In genomic region chr20:10367921-10368701, GRCh38 we compare ENCODE assay signal across 2 cellular contexts.
TF ChIP-seq lines count a peak whose summit lies in the region.

No MANE protein-coding gene starts in this region.

TF ChIP-seq in GM23338, 12 proteins besides CTCF, POLR2A, EP300 and RAD21 (continued from another document):
- TF ChIP-seq ETS1 (IDR thresholded peaks at IDR 0.05) (no peak), CREB1 (CRISPR knock-in tag; IDR thresholded peaks at IDR 0.05; ENCODE audit: low read depth) (no peak), ZNF114 (CRISPR knock-in tag; IDR thresholded peaks at IDR 0.05) (no peak)

TF ChIP-seq in HepG2, 621 proteins besides CTCF, POLR2A, EP300 and RAD21 (continued from another document and continues in another):
- 0 out of 2 replicates have a peak, but pooled peaks have one; percentile 8 for TF ChIP-seq ZNF687 (CRISPR knock-in tag; IDR thresholded peaks at IDR 0.05)
- TF ChIP-seq ZNF780A (CRISPR knock-in tag; IDR thresholded peaks at IDR 0.05) = no peak
- no peak for TF ChIP-seq REXO4 (CRISPR knock-in tag; IDR thresholded peaks at IDR 0.05; ENCODE audit: borderline replicate concordance)
- TF ChIP-seq ZNF878 (CRISPR knock-in tag; IDR thresholded peaks at IDR 0.05) = 0 out of 2 replicates have a peak, but pooled peaks have one; percentile 39
- TF ChIP-seq TGIF2 (CRISPR knock-in tag; IDR thresholded peaks at IDR 0.05) = no peak
- peak; percentile 44 for TF ChIP-seq POLR2G (IDR thresholded peaks at IDR 0.05; ENCODE audit: low read depth, low read length)
- TF ChIP-seq ZSCAN9 (CRISPR knock-in tag; IDR thresholded peaks at IDR 0.05; ENCODE audit: borderline replicate concordance) = peak; percentile 25; the same call in 1 of the 2 replicates
- TF ChIP-seq DMAP1 (CRISPR knock-in tag; IDR thresholded peaks at IDR 0.05) = 0 out of 2 replicates have a peak, but pooled peaks have one; percentile 69
- no peak for TF ChIP-seq GABPA (IDR thresholded peaks at IDR 0.05; ENCODE audit: low read depth, low read length)
- TF ChIP-seq GABPA (CRISPR knock-in tag; IDR thresholded peaks at IDR 0.05; ENCODE audit: low read depth) = peak; percentile 63
- TF ChIP-seq ISX (CRISPR knock-in tag; conservative IDR thresholded peaks at IDR 0.05) = no peak
- no peak for TF ChIP-seq FOXP1 (IDR thresholded peaks at IDR 0.05)
- TF ChIP-seq FOXP1 (CRISPR knock-in tag; IDR thresholded peaks at IDR 0.05) = peak; percentile 84
- no peak for TF ChIP-seq NCOA5 (CRISPR knock-in tag; IDR thresholded peaks at IDR 0.05)
- TF ChIP-seq ZNF446 (CRISPR knock-in tag; IDR thresholded peaks at IDR 0.05) = no peak
- TF ChIP-seq STAG1 (CRISPR knock-in tag; IDR thresholded peaks at IDR 0.05) = peak; percentile 9
- peak; percentile 40; the same call in 1 of the 2 replicates for TF ChIP-seq HOXA3 (CRISPR knock-in tag; IDR thresholded peaks at IDR 0.05)
- peak; percentile 87; the same call in 1 of the 2 replicates for TF ChIP-seq PITX1 (CRISPR knock-in tag; IDR thresholded peaks at IDR 0.05)
- no peak for TF ChIP-seq ZBTB14 (CRISPR knock-in tag; IDR thresholded peaks at IDR 0.05)
- TF ChIP-seq TBX2 (CRISPR knock-in tag; IDR thresholded peaks at IDR 0.05; ENCODE audit: borderline replicate concordance) = peak; percentile 88
- TF ChIP-seq TCF7 (IDR thresholded peaks at IDR 0.05; ENCODE audit: low read depth) = peak; percentile 97
- no peak for TF ChIP-seq ZNF337 (CRISPR knock-in tag; IDR thresholded peaks at IDR 0.05; ENCODE audit: borderline replicate concordance, low read depth)
- 0 out of 2 replicates have a peak, but pooled peaks have one; percentile 11 for TF ChIP-seq MEIS2 (CRISPR knock-in tag; IDR thresholded peaks at IDR 0.05)
- TF ChIP-seq POLR2AphosphoS2 (IDR thresholded peaks at IDR 0.05; ENCODE audit: low read depth, low read length) = no peak
- TF ChIP-seq MTERF4 (CRISPR knock-in tag; IDR thresholded peaks at IDR 0.05) = no peak
- TF ChIP-seq PRPF4 (IDR thresholded peaks at IDR 0.05; ENCODE audit: low read depth, low read length, poor library complexity, severe bottlenecking) = no peak
- 0 out of 2 replicates have a peak, but pooled peaks have one; percentile 10 for TF ChIP-seq ZNF160 (CRISPR knock-in tag; IDR thresholded peaks at IDR 0.05)
- TF ChIP-seq TBX3 (IDR thresholded peaks at IDR 0.05; ENCODE audit: borderline replicate concordance) = peak; percentile 80
- peak; percentile 41; the same call in 1 of the 2 replicates for TF ChIP-seq TCF7L2 (IDR thresholded peaks at IDR 0.05; ENCODE audit: low read depth, low read length)
- peak; percentile 94 for TF ChIP-seq ASH2L (IDR thresholded peaks at IDR 0.05; ENCODE audit: insufficient read length, low read depth, low read length)
- TF ChIP-seq NR2F2 (IDR thresholded peaks at IDR 0.05; ENCODE audit: borderline replicate concordance, low read depth) = peak; percentile 99
- TF ChIP-seq ZNF383 (CRISPR knock-in tag; IDR thresholded peaks at IDR 0.05; ENCODE audit: borderline replicate concordance) = no peak
- TF ChIP-seq ATF5 (CRISPR knock-in tag; IDR thresholded peaks at IDR 0.05; ENCODE audit: low read depth) = no peak
- peak; percentile 66; the same call in 1 of the 2 replicates for TF ChIP-seq ZNF644 (CRISPR knock-in tag; IDR thresholded peaks at IDR 0.05; ENCODE audit: low read depth)
- no peak for TF ChIP-seq THYN1 (CRISPR knock-in tag; IDR thresholded peaks at IDR 0.05; ENCODE audit: borderline replicate concordance, low read depth)
- TF ChIP-seq MXD4 (CRISPR knock-in tag; IDR thresholded peaks at IDR 0.05) = no peak
- no peak for TF ChIP-seq EEA1 (CRISPR knock-in tag; IDR thresholded peaks at IDR 0.05; ENCODE audit: borderline replicate concordance)
- TF ChIP-seq E2F1 (CRISPR knock-in tag; IDR thresholded peaks at IDR 0.05) = peak; percentile 23; the same call in 1 of the 2 replicates
- TF ChIP-seq SRY (CRISPR knock-in tag; IDR thresholded peaks at IDR 0.05) = peak; percentile 49; the same call in 1 of the 2 replicates
- peak; percentile 85 for TF ChIP-seq FOXP4 (CRISPR knock-in tag; IDR thresholded peaks at IDR 0.05)
- TF ChIP-seq ZBTB2 (CRISPR knock-in tag; IDR thresholded peaks at IDR 0.05; ENCODE audit: low read depth) = no peak
- no peak for TF ChIP-seq SMC3 (IDR thresholded peaks at IDR 0.05; ENCODE audit: low read length)
- no peak for TF ChIP-seq ZFX (CRISPR knock-in tag; IDR thresholded peaks at IDR 0.05; ENCODE audit: low read depth)
- TF ChIP-seq MYPOP (CRISPR knock-in tag; IDR thresholded peaks at IDR 0.05) = no peak
- no peak for TF ChIP-seq TCF12 (IDR thresholded peaks at IDR 0.05)
- TF ChIP-seq TCF12 (CRISPR knock-in tag; IDR thresholded peaks at IDR 0.05) = peak; percentile 93
- TF ChIP-seq NFIC (IDR thresholded peaks at IDR 0.05; ENCODE audit: low read length) = peak; percentile 97
- peak; percentile 96 for TF ChIP-seq POGZ (CRISPR knock-in tag; IDR thresholded peaks at IDR 0.05)
- TF ChIP-seq MNT (IDR thresholded peaks at IDR 0.05) = no peak
- TF ChIP-seq ZNF530 (CRISPR knock-in tag; IDR thresholded peaks at IDR 0.05; ENCODE audit: low read depth) = no peak
- no peak for TF ChIP-seq SP2 (CRISPR knock-in tag; IDR thresholded peaks at IDR 0.05)
- no peak for TF ChIP-seq ZNF761 (CRISPR knock-in tag; conservative IDR thresholded peaks at IDR 0.05)
- peak; percentile 83 for TF ChIP-seq TARDBP (CRISPR knock-in tag; IDR thresholded peaks at IDR 0.05)
- peak; percentile 58; the same call in 1 of the 2 replicates for TF ChIP-seq ZNF782 (CRISPR knock-in tag; IDR thresholded peaks at IDR 0.05; ENCODE audit: borderline replicate concordance)
- 0 out of 2 replicates have a peak, but pooled peaks have one; percentile 66 for TF ChIP-seq CSRNP1 (CRISPR knock-in tag; IDR thresholded peaks at IDR 0.05)
